In the genomic region with DNA sequence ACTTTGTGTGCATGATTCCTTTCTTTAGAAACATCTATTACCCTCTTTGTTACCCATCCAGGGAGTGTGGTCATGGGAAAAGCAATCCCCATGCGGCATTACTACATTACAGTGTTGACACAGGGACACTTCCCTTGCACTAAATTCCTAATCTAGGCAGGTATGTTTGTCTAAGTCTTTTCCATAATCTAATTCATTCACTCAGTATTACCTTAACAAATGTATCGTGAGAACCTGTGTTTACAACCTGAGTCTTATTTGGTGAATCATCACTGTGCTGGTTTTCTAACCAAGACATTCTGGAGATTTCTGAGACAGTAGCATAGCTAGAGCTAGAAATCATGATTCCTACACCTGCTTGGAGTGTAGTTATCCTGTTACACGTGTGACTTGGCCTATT, we compare ENCODE assay signal across 32 cellular contexts.
A peak's percentile ranks its signal among the peaks of the same experiment; 100 is the strongest.
DNase-seq lines count a peak whose midpoint lies in the region; ATAC-seq, FAIRE-seq and TF ChIP-seq lines count a peak whose summit lies in the region.
"Had no signal": no experiment of that assay in that cellular context is flagged by ENCODE, and none has a peak within 500 bp of the region (broad histone marks: within the 10 kb centered on the region; RNA-seq: fewer than 3 reads in every experiment).

No MANE protein-coding gene starts in this region.

- peaks cover 5% of the 10 kb centered on the region for H3K36me3 Mint-ChIP-seq in T-helper 17 cell (ENCODE audit: low read depth)
- H3K36me3 Mint-ChIP-seq: activated naive CD4-positive, alpha-beta T cell treated with anti-CD3 and anti-CD28 coated beads, Interleukin-2, amount 50 U/mL, for 24 hours; CD8-positive, alpha-beta memory T cell; naive B cell had no signal

- CTCF ChIA-PET in A549 (lab: Yijun Ruan, JAX) = no interaction called here

- peak in 1 of 2 experiments; percentile 2; a peak in 1 of 5 replicates for TF ChIP-seq RAD21 in A549 (conservative IDR thresholded peaks at IDR 0.05 in 1 of 2, IDR thresholded peaks at IDR 0.05 in 1 of 2)

- peak in 1 of 2 experiments; percentile 79 for DNase-seq in A549 (ENCODE audit: low read depth in 1 of 2, low spot score in 1 of 2)
- peak; percentile 21 for DNase-seq in H4 (ENCODE audit: low spot score)
- DNase-seq in T-helper 17 cell = no peak
- DNase-seq in kidney tubule cell (ENCODE audit: low spot score) = peak; percentile 62
- DNase-seq in GM03348 (ENCODE audit: low spot score) = no peak
- DNase-seq in stimulated activated CD4-positive, alpha-beta T cell treated with anti-CD3 and anti-CD28 coated beads, Interleukin-4, amount 100 ng/mL, for 1 hour = no peak
- no peak for DNase-seq in occipital lobe (lab: John Stamatoyannopoulos, UW)
- DNase-seq: activated CD4-positive, alpha-beta T cell treated with anti-CD3 and anti-CD28 coated beads, Interleukin-2, amount 50 U/mL, for 48 hours; activated CD8-positive, alpha-beta memory T cell treated with anti-CD3 and anti-CD28 coated beads, Interleukin-2, amount 50 U/mL, for 4 hours; AML-193; amygdala; CD8-positive, alpha-beta memory T cell; colonic mucosa; DMS79 treated with DMSO at 0.1 percent for 48 hours; effector memory CD4-positive, alpha-beta T cell; foreskin melanocyte; heart right ventricle; Kasumi-1; naive B cell; NCI-H1048; NCI-H1694 treated with DMSO at 0.1 percent for 48 hours; NCI-H2171 treated with DMSO at 0.1 percent for 48 hours; NCI-H526 treated with DMSO at 0.1 percent for 48 hours; nucleus accumbens; stimulated activated naive CD8-positive, alpha-beta T cell treated with anti-CD3 and anti-CD28 coated beads, Interleukin-15, Interleukin-2, amounts not matched to agents 100 U/mL and 50 U/mL, for 24 hours; T-helper 1 cell; testis had no signal

- peak overlapping the region; percentile 2 for H3K27ac Mint-ChIP-seq in T-helper 17 cell
- H3K27ac Mint-ChIP-seq: activated naive CD4-positive, alpha-beta T cell treated with anti-CD3 and anti-CD28 coated beads, Interleukin-2, amount 50 U/mL, for 24 hours; CD8-positive, alpha-beta memory T cell had no signal

- POLR2A ChIA-PET in A549 (lab: Yijun Ruan, JAX) = no interaction called here

- TF ChIP-seq POLR2A in A549 (IDR thresholded peaks at IDR 0.05; ENCODE audit: low read length) = no peak

- H3K27me3 Mint-ChIP-seq in T-helper 17 cell = peaks cover 11% of the 10 kb centered on the region
- H3K27me3 Mint-ChIP-seq: naive B cell had no signal

- ATAC-seq in A549 = peak; percentile 77 to 78; a peak in 5 of 6 replicates
- ATAC-seq in T-helper 17 cell = no peak
- ATAC-seq in HG02870 (IDR thresholded peaks at IDR 0.05; ENCODE audit: unreplicated experiment) = no peak
- ATAC-seq: activated CD4-positive, CD25-positive, alpha-beta regulatory T cell treated with anti-CD3 and anti-CD28 coated beads, Interleukin-2, amount 50 U/mL, for 24 hours; heart right ventricle; left lobe of liver; stimulated activated naive CD8-positive, alpha-beta T cell treated with anti-CD3 and anti-CD28 coated beads, Interleukin-15, Interleukin-2, amounts not matched to agents 100 U/mL and 50 U/mL, for 24 hours had no signal

- H3K27ac ChIP-seq in A549 = peak overlapping the region; percentile 78 to 83
- H3K27ac ChIP-seq: colonic mucosa, heart right ventricle, testis had no signal

- TF ChIP-seq EP300 in A549 (IDR thresholded peaks at IDR 0.05) = peak in 1 of 2 experiments; percentile 19; a peak in 1 of 5 replicates

- WGBS in A549 (ENCODE audit: missing lambda C conversion rate) = 0% methylated on average over 3 of the region's 3 CpGs

- TF ChIP-seq CTCF in A549 (IDR thresholded peaks at IDR 0.05) = no peak

- FAIRE-seq in A549 (lab: Jason Lieb, UNC) = no peak
- FAIRE-seq: urothelium cell line had no signal

- no peaks in the 10 kb centered on the region for H3K9me3 ChIP-seq in A549
- H3K9me3 ChIP-seq in T-helper 17 cell (ENCODE audit: control insufficient read depth, low read length, poor library complexity, severe bottlenecking) = no peaks in the 10 kb centered on the region
- H3K9me3 ChIP-seq: colonic mucosa, heart right ventricle, testis had no signal

- H3K4me2 ChIP-seq in A549 = peak overlapping the region; percentile 82

- H3K4me1 ChIP-seq in A549 = peaks cover 68% of the 10 kb centered on the region
- H3K4me1 ChIP-seq: colonic mucosa, heart right ventricle had no signal

- no peak overlapping the region for H3K4me3 ChIP-seq in A549
- H3K4me3 ChIP-seq: colonic mucosa, heart right ventricle, testis had no signal

- no peak overlapping the region for H3K4me3 Mint-ChIP-seq in T-helper 17 cell
- H3K4me3 Mint-ChIP-seq: naive B cell had no signal

- peaks cover 9% of the 10 kb centered on the region for H3K4me1 Mint-ChIP-seq in T-helper 17 cell

TF ChIP-seq in A549, 52 proteins besides CTCF, POLR2A, EP300 and RAD21:
- TF ChIP-seq MAZ (IDR thresholded peaks at IDR 0.05; ENCODE audit: borderline replicate concordance, low read depth, low read length) (no peak), FOSL2 (IDR thresholded peaks at IDR 0.05) (no peak), FOSL2 (CRISPR knock-in tag; IDR thresholded peaks at IDR 0.05) (peak; percentile 76), ZSCAN20 (CRISPR knock-in tag; IDR thresholded peaks at IDR 0.05) (no peak), MYC (IDR thresholded peaks at IDR 0.05; ENCODE audit: borderline replicate concordance, low read length) (no peak), FOSB (CRISPR knock-in tag; IDR thresholded peaks at IDR 0.05) (no peak), RFX5 (IDR thresholded peaks at IDR 0.05) (no peak), ZNF302 (CRISPR knock-in tag; IDR thresholded peaks at IDR 0.05) (no peak), RCOR1 (IDR thresholded peaks at IDR 0.05; ENCODE audit: low read depth, low read length) (no peak), GATA3 (IDR thresholded peaks at IDR 0.05; ENCODE audit: borderline replicate concordance) (peak; percentile 68; the same call in 1 of the 2 replicates), CEBPB (IDR thresholded peaks at IDR 0.05) (peak in 1 of 2 experiments; percentile 39; a peak in 1 of 4 replicates), TP53 (CRISPR knock-in tag; IDR thresholded peaks at IDR 0.05) (no peak), TFCP2L1 (CRISPR knock-in tag; IDR thresholded peaks at IDR 0.05) (no peak), ESRRA (IDR thresholded peaks at IDR 0.05; ENCODE audit: borderline replicate concordance, low read length) (no peak), HOXB5 (CRISPR knock-in tag; IDR thresholded peaks at IDR 0.05) (no peak), NR3C1 (IDR thresholded peaks at IDR 0.05) (no peak), SMC3 (IDR thresholded peaks at IDR 0.05) (no peak), EHMT2 (IDR thresholded peaks at IDR 0.05; ENCODE audit: low read depth) (no peak), CHD4 (IDR thresholded peaks at IDR 0.05; ENCODE audit: borderline replicate concordance) (no peak), CHD2 (IDR thresholded peaks at IDR 0.05; ENCODE audit: low read length, partially characterized antibody) (no peak)
- TF ChIP-seq, protein P1, sequence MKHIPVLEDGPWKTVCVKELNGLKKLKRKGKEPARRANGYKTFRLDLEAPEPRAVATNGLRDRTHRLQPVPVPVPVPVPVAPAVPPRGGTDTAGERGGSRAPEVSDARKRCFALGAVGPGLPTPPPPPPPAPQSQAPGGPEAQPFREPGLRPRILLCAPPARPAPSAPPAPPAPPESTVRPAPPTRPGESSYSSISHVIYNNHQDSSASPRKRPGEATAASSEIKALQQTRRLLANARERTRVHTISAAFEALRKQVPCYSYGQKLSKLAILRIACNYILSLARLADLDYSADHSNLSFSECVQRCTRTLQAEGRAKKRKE (CRISPR knock-in tag; IDR thresholded peaks at IDR 0.05; ENCODE audit: low read depth) = no peak
- TF ChIP-seq, protein P2, sequence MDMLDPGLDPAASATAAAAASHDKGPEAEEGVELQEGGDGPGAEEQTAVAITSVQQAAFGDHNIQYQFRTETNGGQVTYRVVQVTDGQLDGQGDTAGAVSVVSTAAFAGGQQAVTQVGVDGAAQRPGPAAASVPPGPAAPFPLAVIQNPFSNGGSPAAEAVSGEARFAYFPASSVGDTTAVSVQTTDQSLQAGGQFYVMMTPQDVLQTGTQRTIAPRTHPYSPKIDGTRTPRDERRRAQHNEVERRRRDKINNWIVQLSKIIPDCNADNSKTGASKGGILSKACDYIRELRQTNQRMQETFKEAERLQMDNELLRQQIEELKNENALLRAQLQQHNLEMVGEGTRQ (IDR thresholded peaks at IDR 0.05) = no peak
- TF ChIP-seq, protein P3, sequence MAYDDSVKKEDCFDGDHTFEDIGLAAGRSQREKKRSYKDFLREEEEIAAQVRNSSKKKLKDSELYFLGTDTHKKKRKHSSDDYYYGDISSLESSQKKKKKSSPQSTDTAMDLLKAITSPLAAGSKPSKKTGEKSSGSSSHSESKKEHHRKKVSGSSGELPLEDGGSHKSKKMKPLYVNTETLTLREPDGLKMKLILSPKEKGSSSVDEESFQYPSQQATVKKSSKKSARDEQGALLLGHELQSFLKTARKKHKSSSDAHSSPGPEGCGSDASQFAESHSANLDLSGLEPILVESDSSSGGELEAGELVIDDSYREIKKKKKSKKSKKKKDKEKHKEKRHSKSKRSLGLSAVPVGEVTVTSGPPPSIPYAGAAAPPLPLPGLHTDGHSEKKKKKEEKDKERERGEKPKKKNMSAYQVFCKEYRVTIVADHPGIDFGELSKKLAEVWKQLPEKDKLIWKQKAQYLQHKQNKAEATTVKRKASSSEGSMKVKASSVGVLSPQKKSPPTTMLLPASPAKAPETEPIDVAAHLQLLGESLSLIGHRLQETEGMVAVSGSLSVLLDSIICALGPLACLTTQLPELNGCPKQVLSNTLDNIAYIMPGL (CRISPR knock-in tag; IDR thresholded peaks at IDR 0.05; ENCODE audit: borderline replicate concordance) = no peak
- TF ChIP-seq, protein P4, sequence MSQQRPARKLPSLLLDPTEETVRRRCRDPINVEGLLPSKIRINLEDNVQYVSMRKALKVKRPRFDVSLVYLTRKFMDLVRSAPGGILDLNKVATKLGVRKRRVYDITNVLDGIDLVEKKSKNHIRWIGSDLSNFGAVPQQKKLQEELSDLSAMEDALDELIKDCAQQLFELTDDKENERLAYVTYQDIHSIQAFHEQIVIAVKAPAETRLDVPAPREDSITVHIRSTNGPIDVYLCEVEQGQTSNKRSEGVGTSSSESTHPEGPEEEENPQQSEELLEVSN (IDR thresholded peaks at IDR 0.05; ENCODE audit: borderline replicate concordance, low read depth) = no peak
- TF ChIP-seq, protein P5, sequence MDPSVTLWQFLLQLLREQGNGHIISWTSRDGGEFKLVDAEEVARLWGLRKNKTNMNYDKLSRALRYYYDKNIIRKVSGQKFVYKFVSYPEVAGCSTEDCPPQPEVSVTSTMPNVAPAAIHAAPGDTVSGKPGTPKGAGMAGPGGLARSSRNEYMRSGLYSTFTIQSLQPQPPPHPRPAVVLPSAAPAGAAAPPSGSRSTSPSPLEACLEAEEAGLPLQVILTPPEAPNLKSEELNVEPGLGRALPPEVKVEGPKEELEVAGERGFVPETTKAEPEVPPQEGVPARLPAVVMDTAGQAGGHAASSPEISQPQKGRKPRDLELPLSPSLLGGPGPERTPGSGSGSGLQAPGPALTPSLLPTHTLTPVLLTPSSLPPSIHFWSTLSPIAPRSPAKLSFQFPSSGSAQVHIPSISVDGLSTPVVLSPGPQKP (IDR thresholded peaks at IDR 0.05; ENCODE audit: low read depth, low read length) = no peak

Comparison
In these comparisons a context has a peak if more than half of its experiments do, and no peak if none do; other contexts are left out.
1. ATAC-seq: peak in A549 (2 of 2); none in T-helper 17 cell (single experiment) and HG02870 (single experiment).
2. DNase-seq: peak in H4 (single experiment) and kidney tubule cell (single experiment); none in T-helper 17 cell (0 of 3), GM03348 (single experiment), stimulated activated CD4-positive, alpha-beta T cell treated with anti-CD3 and anti-CD28 coated beads, Interleukin-4, amount 100 ng/mL, for 1 hour (single experiment) and occipital lobe (single experiment).